ENCODE assay signal across 30 cellular contexts in the genomic region with DNA sequence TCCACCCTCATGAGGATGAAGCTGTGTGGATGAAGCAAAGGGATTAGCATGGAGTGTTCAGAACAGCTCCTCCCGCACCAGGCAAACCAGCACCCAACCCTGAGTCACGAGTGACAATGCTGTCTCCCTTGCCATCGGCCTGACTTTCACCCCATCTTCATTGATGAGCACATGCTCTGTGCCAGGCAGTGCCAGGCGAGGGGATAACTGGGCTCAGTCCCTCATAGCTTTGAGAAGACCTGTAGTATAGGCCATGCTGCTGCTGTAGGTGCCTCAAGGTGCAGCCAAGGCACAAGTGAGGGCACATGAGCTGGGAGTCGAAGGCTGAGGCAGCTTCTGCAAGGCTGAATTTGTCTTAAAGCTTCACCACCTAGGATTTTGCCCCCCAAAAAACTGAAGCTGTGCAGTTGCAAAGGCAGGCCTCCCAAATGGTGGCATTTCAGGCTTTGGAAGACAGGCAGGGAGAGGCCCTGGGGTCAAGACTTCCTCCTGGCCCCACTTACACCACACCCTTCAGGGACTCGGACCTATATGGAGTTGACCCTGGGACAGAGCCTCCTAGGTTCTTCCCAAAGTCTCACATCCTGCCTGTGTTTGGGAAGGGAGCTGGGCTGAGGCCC. TPM values are rescaled to one million over a fixed set of nuclear protein-coding genes. Genes with fewer than 3 reads are reported as not detected.
"Had no signal": no experiment of that assay in that cellular context is flagged by ENCODE, and none has a peak within 500 bp of the region (broad histone marks: within the 10 kb centered on the region; RNA-seq: fewer than 3 reads in every experiment).

No MANE protein-coding gene starts in this region.

- H3K4me3 Mint-ChIP-seq: activated CD8-positive, alpha-beta T cell treated with anti-CD3 and anti-CD28 coated beads, Interleukin-2, amount 10 ng/mL, durations not matched to agents 7 days and 5 days; activated naive CD8-positive, alpha-beta T cell treated with anti-CD3 and anti-CD28 coated beads, Interleukin-2, amount 10 ng/mL, durations not matched to agents 7 days and 5 days; activated T-cell treated with anti-CD3 and anti-CD28 coated beads, Interleukin-2, amount 50 U/mL, for 72 hours; T-helper 2 cell treated with Interferon-gamma antibody and Interleukin-4, amounts not matched to agents 5 μg/mL and 100 μg/mL, for 36 hours had no signal

- H3K27me3 Mint-ChIP-seq: activated naive CD8-positive, alpha-beta T cell treated with anti-CD3 and anti-CD28 coated beads, Interleukin-2, amount 10 ng/mL, durations not matched to agents 7 days and 5 days had no signal

- ATAC-seq: activated CD4-positive, CD25-positive, alpha-beta regulatory T cell treated with anti-CD3 and anti-CD28 coated beads, Interleukin-2, amount 50 U/mL, for 24 hours; activated CD8-positive, alpha-beta T cell treated with anti-CD3 and anti-CD28 coated beads, Interleukin-2, amount 10 ng/mL, durations not matched to agents 7 days and 5 days; activated T-cell treated with anti-CD3 and anti-CD28 coated beads, Interleukin-2, amount 50 U/mL, for 72 hours; Panc1; SK-N-SH treated with all-trans-retinoic acid at 6 μM for 48 hours had no signal

- H3K27ac Mint-ChIP-seq: activated CD8-positive, alpha-beta T cell treated with anti-CD3 and anti-CD28 coated beads, Interleukin-2, amount 10 ng/mL, durations not matched to agents 7 days and 5 days; activated naive CD8-positive, alpha-beta T cell treated with anti-CD3 and anti-CD28 coated beads, Interleukin-2, amount 10 ng/mL, durations not matched to agents 7 days and 5 days; activated T-cell treated with anti-CD3 and anti-CD28 coated beads, Interleukin-2, amount 50 U/mL, for 72 hours; activated T-helper 2 cell treated with anti-CD3 and anti-CD28 coated beads, Interferon-gamma antibody, Interleukin-2, Interleukin-4, amounts not matched to agents 10 μg/mL and 5 μg/mL and 100 μg/mL, durations not matched to agents 14 hours and 24 hours and 36 hours; T-helper 2 cell treated with Interferon-gamma antibody and Interleukin-4, amounts not matched to agents 5 μg/mL and 100 μg/mL, for 36 hours had no signal

- H3K9me3 Mint-ChIP-seq: activated naive CD8-positive, alpha-beta T cell treated with anti-CD3 and anti-CD28 coated beads, Interleukin-2, amount 10 ng/mL, durations not matched to agents 7 days and 5 days; activated T-helper 2 cell treated with anti-CD3 and anti-CD28 coated beads, Interferon-gamma antibody, Interleukin-2, Interleukin-4, amounts not matched to agents 10 μg/mL and 5 μg/mL and 100 μg/mL, durations not matched to agents 14 hours and 24 hours and 36 hours; T-helper 2 cell treated with Interferon-gamma antibody and Interleukin-4, amounts not matched to agents 5 μg/mL and 100 μg/mL, for 36 hours had no signal

- H3K4me3 ChIP-seq: adrenal gland, SJSA1 had no signal

- H3K36me3 Mint-ChIP-seq: activated naive CD8-positive, alpha-beta T cell treated with anti-CD3 and anti-CD28 coated beads, Interleukin-2, amount 10 ng/mL, durations not matched to agents 7 days and 5 days had no signal

- H3K27ac ChIP-seq: adrenal gland, SJSA1 had no signal

- DNase-seq: activated CD4-positive, alpha-beta T cell treated with anti-CD3 and anti-CD28 coated beads for 48 hours; activated CD4-positive, alpha-beta T cell treated with anti-CD3 and anti-CD28 coated beads, Interleukin-2, amount 50 U/mL, for 4 hours; activated CD8-positive, alpha-beta T cell treated with anti-CD3 and anti-CD28 coated beads, Interleukin-2, amount 10 ng/mL, durations not matched to agents 7 days and 5 days; activated naive CD4-positive, alpha-beta T cell treated with anti-CD3 and anti-CD28 coated beads, Interleukin-2, amount 50 U/mL, for 16 hours; activated naive CD8-positive, alpha-beta T cell treated with anti-CD3 and anti-CD28 coated beads, Interleukin-2, amount 10 ng/mL, durations not matched to agents 7 days and 5 days; activated T-cell treated with anti-CD3 and anti-CD28 coated beads, Interleukin-2, amount 50 U/mL, for 72 hours; anterior cingulate cortex; caudate nucleus; Karpas-422; MM.1S; NCI-H1105; NCI-H1436; NCI-H1694 treated with DMSO at 0.1 percent for 48 hours; NCI-H2029 treated with DMSO at 0.1 percent for 48 hours; NCI-H345; NCI-H510A; NCI-H526 treated with DMSO at 0.1 percent for 48 hours; NK-92 treated with Interleukin-12 subunit alpha and Interleukin-12 subunit beta, amount 100 ng/mL, for 24 hours; OCI-M1; Right ventricle myocardium superior; RPMI8226; SW 1271 had no signal

RNA-seq across cellular contexts. Expression of a gene that starts 54.2 kb away (rescaled TPM):
- total RNA-seq: activated CD8-positive, alpha-beta T cell treated with anti-CD3 and anti-CD28 coated beads, Interleukin-2, amount 10 ng/mL, durations not matched to agents 7 days and 5 days; SJSA1; T-helper 1 cell treated with Interleukin-12 subunit alpha and Interleukin-12 subunit beta and Interleukin-4 antibody, amounts not matched to agents 30 ng/mL and 1 ng/mL, for 36 hours had no signal
